9 cellular contexts compared by ENCODE assay signal in the genomic region with DNA sequence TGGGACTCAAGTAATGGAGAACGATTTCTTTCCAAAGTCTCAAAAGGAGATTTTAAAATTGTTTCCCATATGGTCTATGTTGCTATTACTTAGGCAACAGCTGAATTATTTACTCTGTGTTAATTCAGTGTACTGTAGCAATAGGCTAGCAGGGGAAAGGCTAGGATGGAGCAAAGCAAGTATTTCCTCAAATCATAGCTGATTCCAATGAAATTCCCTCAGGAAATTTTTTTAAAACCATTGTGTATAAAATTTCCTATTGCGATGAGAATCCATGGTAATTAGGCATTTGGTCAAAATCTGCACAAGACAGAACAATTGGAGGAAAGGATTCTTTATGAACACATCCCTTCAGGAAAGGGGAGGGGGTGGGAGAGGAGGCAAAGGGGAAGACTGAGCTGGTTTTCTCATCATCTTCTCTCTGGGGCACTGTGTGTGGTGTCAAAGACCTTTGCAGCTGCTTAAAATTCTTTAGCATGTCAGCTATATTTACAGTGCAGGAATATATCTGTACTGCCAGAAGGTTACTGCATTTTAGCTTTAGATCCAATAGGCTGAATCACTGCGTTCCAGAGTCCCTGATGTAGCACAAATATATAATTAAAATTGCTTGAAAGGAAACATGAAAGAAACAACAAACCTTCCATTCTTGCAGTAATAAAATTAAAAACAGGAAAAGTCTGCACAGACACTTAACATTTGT.
DNase-seq lines count a peak whose midpoint lies in the region; ATAC-seq and TF ChIP-seq lines count a peak whose summit lies in the region.
"Had no signal": no experiment of that assay in that cellular context is flagged by ENCODE, and none has a peak within 500 bp of the region (broad histone marks: within the 10 kb centered on the region; RNA-seq: fewer than 3 reads in every experiment).

No MANE protein-coding gene starts in this region.

- CTCF ChIA-PET in activated CD4-positive, alpha-beta T cell treated with anti-CD3 and anti-CD28 coated beads, Interleukin-2, amount 10 ng/mL, durations not matched to agents 7 days and 5 days (lab: Charles Lee), result interaction anchor here (0.7 kb wide), 1 partner anchor 10 kb away, joined by 3 read pairs; no protein-coding TSS in a partner anchor

- peak overlapping the region; percentile 8 for H3K4me3 Mint-ChIP-seq in activated CD4-positive, alpha-beta T cell treated with anti-CD3 and anti-CD28 coated beads, Interleukin-2, amount 10 ng/mL, durations not matched to agents 7 days and 5 days
- H3K4me3 Mint-ChIP-seq in chondrocyte (ENCODE audit: unreplicated experiment), result peak overlapping the region; percentile 70

- H3K4me1 ChIP-seq in mesenchymal stem cell (ENCODE audit: control insufficient read depth, insufficient read depth, low read depth, low read length) (peaks cover 32% of the 10 kb centered on the region), uterus (peaks cover 0 to 5% of the 10 kb centered on the region in 2 donors)

- H3K36me3 ChIP-seq in mesenchymal stem cell (ENCODE audit: control insufficient read depth in 1 of 2, insufficient read depth in 2 of 2, low read depth in 1 of 2, low read length in 2 of 2) (peaks cover 6 to 21% of the 10 kb centered on the region in 2 experiments), uterus (no peaks in the 10 kb centered on the region)

- no peak overlapping the region for H2AK5ac ChIP-seq in mesenchymal stem cell (ENCODE audit: low read length, severe bottlenecking)

- H3K4me1 Mint-ChIP-seq in activated CD4-positive, alpha-beta T cell treated with anti-CD3 and anti-CD28 coated beads, Interleukin-2, amount 10 ng/mL, durations not matched to agents 7 days and 5 days, result peaks cover 35% of the 10 kb centered on the region
- peaks cover 56% of the 10 kb centered on the region for H3K4me1 Mint-ChIP-seq in chondrocyte (ENCODE audit: low read depth)

- peaks cover 14% of the 10 kb centered on the region for H3K79me1 ChIP-seq in mesenchymal stem cell (replicated peaks; ENCODE audit: low read length, poor library complexity, severe bottlenecking)

- TF ChIP-seq CTCF in chondrocyte (IDR thresholded peaks at IDR 0.05) (no peak), uterus (IDR thresholded peaks at IDR 0.05) (no peak)

- no peak for DNase-seq in activated CD4-positive, alpha-beta T cell treated with anti-CD3 and anti-CD28 coated beads, Interleukin-2, amount 10 ng/mL, durations not matched to agents 7 days and 5 days
- DNase-seq in activated CD4-positive, alpha-beta T cell treated with anti-CD3 and anti-CD28 coated beads for 48 hours, result no peak
- DNase-seq in chondrocyte (ENCODE audit: low spot score) (no peak), mesenchymal stem cell (no peak), uterus (no peak), NCI-H526 (lab: John Stamatoyannopoulos, UW) (no peak), OCI-M2 (lab: John Stamatoyannopoulos, UW; ENCODE audit: unreplicated experiment) (no peak)
- DNase-seq: NCI-H1930 had no signal

- 83% methylated on average over 1 of the region's 3 CpGs for WGBS in mesenchymal stem cell

- TF ChIP-seq POLR2A in uterus (IDR thresholded peaks at IDR 0.05), result no peak

- no peak overlapping the region for H2AFZ ChIP-seq in mesenchymal stem cell (ENCODE audit: low read depth, low read length)

- no peak overlapping the region for H3K14ac ChIP-seq in mesenchymal stem cell (ENCODE audit: low read length in 2 of 2)

- H3K27me3 Mint-ChIP-seq in activated CD4-positive, alpha-beta T cell treated with anti-CD3 and anti-CD28 coated beads, Interleukin-2, amount 10 ng/mL, durations not matched to agents 7 days and 5 days, result peaks cover 37% of the 10 kb centered on the region
- no peaks in the 10 kb centered on the region for H3K27me3 Mint-ChIP-seq in chondrocyte (ENCODE audit: low read depth)

- H3K9me3 Mint-ChIP-seq in activated CD4-positive, alpha-beta T cell treated with anti-CD3 and anti-CD28 coated beads, Interleukin-2, amount 10 ng/mL, durations not matched to agents 7 days and 5 days, result no peaks in the 10 kb centered on the region
- H3K9me3 Mint-ChIP-seq in chondrocyte (ENCODE audit: low read depth), result no peaks in the 10 kb centered on the region

- no peak overlapping the region for H2BK120ac ChIP-seq in mesenchymal stem cell (ENCODE audit: low read depth, low read length)

- no peak overlapping the region for H3K4me2 ChIP-seq in mesenchymal stem cell (ENCODE audit: low read length, poor library complexity, severe bottlenecking)

- no peak overlapping the region for H4K91ac ChIP-seq in mesenchymal stem cell (ENCODE audit: low read length)

- no peak for ATAC-seq in HG02623 (IDR thresholded peaks at IDR 0.05; ENCODE audit: unreplicated experiment)

- peak overlapping the region; percentile 81 for H3K27ac ChIP-seq in mesenchymal stem cell (ENCODE audit: low read length, poor library complexity, severe bottlenecking)
- H3K27ac ChIP-seq in uterus, result peak overlapping the region; percentile 10 to 74

- no peak overlapping the region for H3K23ac ChIP-seq in mesenchymal stem cell (ENCODE audit: low read length in 2 of 2)

- H3K9ac ChIP-seq in mesenchymal stem cell (ENCODE audit: low read length), result peak overlapping the region; percentile 81

- no peak overlapping the region for H4K8ac ChIP-seq in mesenchymal stem cell (ENCODE audit: low read length)

- no peaks in the 10 kb centered on the region for H3K27me3 ChIP-seq in mesenchymal stem cell (ENCODE audit: control insufficient read depth in 1 of 2, insufficient read depth in 1 of 2, low read length in 2 of 2)
- no peaks in the 10 kb centered on the region for H3K27me3 ChIP-seq in uterus

- no peak overlapping the region for H2BK12ac ChIP-seq in mesenchymal stem cell (ENCODE audit: low read length in 2 of 2)

- no peak overlapping the region for H2BK5ac ChIP-seq in mesenchymal stem cell (ENCODE audit: low read depth, low read length, poor library complexity, severe bottlenecking)

- peak overlapping the region in 1 of 2 experiments; percentile 80 for H3K4me3 ChIP-seq in mesenchymal stem cell (ENCODE audit: insufficient read depth in 1 of 2, low read depth in 1 of 2, low read length in 2 of 2)
- H3K4me3 ChIP-seq in uterus, result peak overlapping the region in 1 of 2 donors; percentile 53

- H3K27ac Mint-ChIP-seq in activated CD4-positive, alpha-beta T cell treated with anti-CD3 and anti-CD28 coated beads, Interleukin-2, amount 10 ng/mL, durations not matched to agents 7 days and 5 days, result no peak overlapping the region
- H3K27ac Mint-ChIP-seq in chondrocyte (ENCODE audit: unreplicated experiment), result peak overlapping the region; percentile 87

- no peak overlapping the region for H3K4ac ChIP-seq in mesenchymal stem cell (ENCODE audit: low read depth in 1 of 2, low read length in 2 of 2)

- H3K36me3 Mint-ChIP-seq in activated CD4-positive, alpha-beta T cell treated with anti-CD3 and anti-CD28 coated beads, Interleukin-2, amount 10 ng/mL, durations not matched to agents 7 days and 5 days (ENCODE audit: low read depth), result peaks cover 2% of the 10 kb centered on the region
- peaks cover 15% of the 10 kb centered on the region for H3K36me3 Mint-ChIP-seq in chondrocyte (ENCODE audit: low read depth)

- H2BK15ac ChIP-seq in mesenchymal stem cell (ENCODE audit: low read depth, poor library complexity, severe bottlenecking), result no peak overlapping the region

- H3K18ac ChIP-seq in mesenchymal stem cell (ENCODE audit: low read depth in 1 of 2, low read length in 2 of 2), result no peak overlapping the region

- H3K9me3 ChIP-seq in mesenchymal stem cell (ENCODE audit: control insufficient read depth, low read length), result no peaks in the 10 kb centered on the region
- H3K9me3 ChIP-seq in uterus, result no peaks in the 10 kb centered on the region

- POLR2A ChIA-PET in activated CD4-positive, alpha-beta T cell treated with anti-CD3 and anti-CD28 coated beads, Interleukin-2, amount 10 ng/mL, durations not matched to agents 7 days and 5 days (lab: Charles Lee), result no interaction called here

- intact Hi-C loops in uterus (cut with DNase I; ENCODE audit: low total_unique reads), result no loop called here
